In the genomic region with DNA sequence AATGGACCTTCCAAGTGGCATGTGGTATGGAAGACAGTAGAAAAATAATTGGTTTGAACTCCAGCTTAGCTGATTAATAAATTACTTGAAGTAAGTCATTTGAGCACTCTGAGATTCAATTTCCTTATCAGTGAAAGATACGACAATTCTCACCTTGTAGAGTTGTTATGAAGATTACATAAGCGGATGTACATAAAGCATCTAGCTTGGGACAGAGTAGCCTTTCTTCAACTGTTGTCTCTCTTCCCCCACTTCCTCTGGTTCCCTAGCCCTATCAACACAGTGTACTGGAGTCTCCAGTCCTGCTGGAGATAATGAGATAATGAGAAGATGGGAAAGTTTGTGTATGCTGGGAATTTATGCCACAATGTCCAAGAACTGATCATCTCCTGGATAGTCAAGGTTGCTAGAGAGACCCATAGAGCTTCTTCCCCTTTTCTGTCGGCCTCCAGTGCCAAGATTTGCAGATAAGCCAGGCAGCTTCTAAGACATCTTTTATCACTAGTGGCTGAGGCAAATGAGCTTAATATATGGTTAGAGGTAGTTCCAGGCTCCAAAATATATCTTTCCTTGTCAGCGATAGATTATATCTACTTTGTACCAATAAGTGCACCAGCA, we compare ENCODE assay signal across 15 cellular contexts. TPM values are rescaled to one million over a fixed set of nuclear protein-coding genes. Genes with fewer than 3 reads are reported as not detected.
DNase-seq lines count a peak whose midpoint lies in the region; ATAC-seq, FAIRE-seq and TF ChIP-seq lines count a peak whose summit lies in the region.
"Had no signal": no experiment of that assay in that cellular context is flagged by ENCODE, and none has a peak within 500 bp of the region (broad histone marks: within the 10 kb centered on the region; RNA-seq: fewer than 3 reads in every experiment).

No MANE protein-coding gene starts in this region.

- peak overlapping the region; percentile 61 for H3K27ac Mint-ChIP-seq in activated naive CD4-positive, alpha-beta T cell treated with anti-CD3 and anti-CD28 coated beads for 36 hours
- peak overlapping the region; percentile 86 for H3K27ac Mint-ChIP-seq in activated CD8-positive, alpha-beta T cell treated with anti-CD3 and anti-CD28 coated beads, Interleukin-2, amount 10 ng/mL, durations not matched to agents 7 days and 5 days

- no peaks in the 10 kb centered on the region for H3K27me3 Mint-ChIP-seq in activated naive CD4-positive, alpha-beta T cell treated with anti-CD3 and anti-CD28 coated beads for 36 hours (ENCODE audit: low read depth)
- H3K27me3 Mint-ChIP-seq in activated CD8-positive, alpha-beta T cell treated with anti-CD3 and anti-CD28 coated beads, Interleukin-2, amount 10 ng/mL, durations not matched to agents 7 days and 5 days (ENCODE audit: low read depth): no peaks in the 10 kb centered on the region

- H3K9me3 ChIP-seq in spleen: no peaks in the 10 kb centered on the region

- H3K4me3 ChIP-seq in NB4 (ENCODE audit: low read depth, low read length) (peak overlapping the region; percentile 48), spleen (peak overlapping the region in 1 of 8 donors; percentile 18)
- H3K4me3 ChIP-seq: coronary artery, SK-N-MC had no signal

- FAIRE-seq in H54 (lab: Jason Lieb, UNC): no peak
- FAIRE-seq: HepG2 had no signal

- intact Hi-C loops in activated naive CD4-positive, alpha-beta T cell treated with anti-CD3 and anti-CD28 coated beads for 36 hours (cut with micrococcal nuclease): no loop called here
- intact Hi-C loops in spleen (cut with DNase I; ENCODE audit: low total_unique reads): no loop called here

- no peaks in the 10 kb centered on the region for H3K36me3 ChIP-seq in spleen

- TF ChIP-seq CTCF in NB4 (IDR thresholded peaks at IDR 0.05; ENCODE audit: low read depth, low read length) (no peak), spleen (IDR thresholded peaks at IDR 0.05 in 8 of 11, conservative IDR thresholded peaks at IDR 0.05 in 3 of 11) (no peak), GM10266 (IDR thresholded peaks at IDR 0.05; ENCODE audit: control insufficient read depth, insufficient read depth, low read depth, missing control alignments) (no peak)

- POLR2A ChIA-PET in activated CD8-positive, alpha-beta T cell treated with anti-CD3 and anti-CD28 coated beads, Interleukin-2, amount 10 ng/mL, durations not matched to agents 7 days and 5 days (lab: Charles Lee): interaction anchor here (1.1 kb wide), 1 partner anchor 9 kb away, joined by 4 read pairs; no protein-coding TSS in a partner anchor

- DNase-seq in activated naive CD4-positive, alpha-beta T cell treated with anti-CD3 and anti-CD28 coated beads for 36 hours: no peak
- no peak for DNase-seq in activated naive CD4-positive, alpha-beta T cell treated with anti-CD3 and anti-CD28 coated beads, Interleukin-2, amount 50 U/mL, for 16 hours
- peak; percentile 75 for DNase-seq in NB4 (ENCODE audit: low read depth)
- no peak for DNase-seq in activated CD8-positive, alpha-beta T cell treated with anti-CD3 and anti-CD28 coated beads, Interleukin-2, amount 10 ng/mL, durations not matched to agents 7 days and 5 days
- DNase-seq in spleen: no peak
- DNase-seq in GM10266 (ENCODE audit: extremely low spot score): no peak
- no peak for DNase-seq in H54 (ENCODE audit: insufficient read length, low spot score)
- DNase-seq: NCI-H2029 treated with DMSO at 0.1 percent for 48 hours; NK-92 treated with Interleukin-12 subunit alpha and Interleukin-12 subunit beta, amount 100 ng/mL, for 24 hours had no signal

- H3K4me1 ChIP-seq in spleen: peaks cover 16 to 59% (median 37%) of the 10 kb centered on the region in 6 donors
- H3K4me1 ChIP-seq: parathyroid adenoma had no signal

- WGBS in spleen, 5 donors: 19 to 48% (median 42%) methylated on average over 4 of the region's 4 CpGs

- peak; percentile 30 for ATAC-seq in activated CD8-positive, alpha-beta T cell treated with anti-CD3 and anti-CD28 coated beads, Interleukin-2, amount 10 ng/mL, durations not matched to agents 7 days and 5 days
- ATAC-seq in HG03097 (IDR thresholded peaks at IDR 0.05; ENCODE audit: low FRiP score, unreplicated experiment): no peak
- ATAC-seq: HepG2 had no signal

- TF ChIP-seq POLR2A in NB4 (IDR thresholded peaks at IDR 0.05; ENCODE audit: extremely low read depth, insufficient read length) (peak; percentile 8), spleen (IDR thresholded peaks at IDR 0.05) (no peak), H54 (IDR thresholded peaks at IDR 0.05; ENCODE audit: low read depth, low read length) (no peak)

- CTCF ChIA-PET in activated naive CD4-positive, alpha-beta T cell treated with anti-CD3 and anti-CD28 coated beads for 36 hours (lab: Charles Lee): interaction anchor here (0.6 kb wide), 2 partner anchors 29 to 63 kb away, joined by 3 to 4 read pairs; no protein-coding TSS in a partner anchor
- CTCF ChIA-PET in activated CD8-positive, alpha-beta T cell treated with anti-CD3 and anti-CD28 coated beads, Interleukin-2, amount 10 ng/mL, durations not matched to agents 7 days and 5 days (lab: Charles Lee): interaction anchor here (0.8 to 1.4 kb wide), 4 partner anchors 11 to 104 kb away, joined by 3 to 4 read pairs (median 4); partner anchors contain the start of gene VSIG4

- H3K4me3 Mint-ChIP-seq in activated naive CD4-positive, alpha-beta T cell treated with anti-CD3 and anti-CD28 coated beads for 36 hours: no peak overlapping the region
- peak overlapping the region; percentile 17 for H3K4me3 Mint-ChIP-seq in activated CD8-positive, alpha-beta T cell treated with anti-CD3 and anti-CD28 coated beads, Interleukin-2, amount 10 ng/mL, durations not matched to agents 7 days and 5 days

- H3K9me3 Mint-ChIP-seq in activated naive CD4-positive, alpha-beta T cell treated with anti-CD3 and anti-CD28 coated beads for 36 hours: no peaks in the 10 kb centered on the region
- peaks cover 11% of the 10 kb centered on the region for H3K9me3 Mint-ChIP-seq in activated CD8-positive, alpha-beta T cell treated with anti-CD3 and anti-CD28 coated beads, Interleukin-2, amount 10 ng/mL, durations not matched to agents 7 days and 5 days (ENCODE audit: insufficient read depth)

- H3K36me3 Mint-ChIP-seq in activated naive CD4-positive, alpha-beta T cell treated with anti-CD3 and anti-CD28 coated beads for 36 hours (ENCODE audit: low read depth): no peaks in the 10 kb centered on the region
- peaks cover 45% of the 10 kb centered on the region for H3K36me3 Mint-ChIP-seq in activated CD8-positive, alpha-beta T cell treated with anti-CD3 and anti-CD28 coated beads, Interleukin-2, amount 10 ng/mL, durations not matched to agents 7 days and 5 days (ENCODE audit: low read depth)

- H3K4me1 Mint-ChIP-seq in activated naive CD4-positive, alpha-beta T cell treated with anti-CD3 and anti-CD28 coated beads for 36 hours (ENCODE audit: low read depth): peaks cover 49% of the 10 kb centered on the region
- peaks cover 76% of the 10 kb centered on the region for H3K4me1 Mint-ChIP-seq in activated CD8-positive, alpha-beta T cell treated with anti-CD3 and anti-CD28 coated beads, Interleukin-2, amount 10 ng/mL, durations not matched to agents 7 days and 5 days (ENCODE audit: low read depth)

- H3K27me3 ChIP-seq in spleen (replicated peaks in 1 of 7): no peaks in the 10 kb centered on the region

- peak overlapping the region in 7 of 8 donors; percentile 46 to 87 (median 69) for H3K27ac ChIP-seq in spleen
- H3K27ac ChIP-seq: coronary artery, parathyroid adenoma, SK-N-MC had no signal

RNA-seq across cellular contexts. Expression of gene VSIG4, which starts 33.9 kb away (rescaled TPM):
- total RNA-seq in activated naive CD4-positive, alpha-beta T cell treated with anti-CD3 and anti-CD28 coated beads for 36 hours: not detected
- not detected for total RNA-seq in activated CD8-positive, alpha-beta T cell treated with anti-CD3 and anti-CD28 coated beads, Interleukin-2, amount 10 ng/mL, durations not matched to agents 7 days and 5 days
- 100 to 1,000 TPM in 2 of 7 donors, 10 to 100 TPM in 4, 1 to 10 TPM in 1; 6.3 to 255 (median 84.1) TPM for total RNA-seq in spleen
- 10 to 100 TPM; 21.6 to 34.6 (median 22.1) TPM for polyA plus RNA-seq in spleen
- total RNA-seq: HepG2, lung microvascular endothelial cell had no signal
- polyA plus RNA-seq: HepG2 had no signal

Comparison
In these comparisons a context has a peak if more than half of its experiments do, and no peak if none do; other contexts are left out.
1. RNA of gene VSIG4, which starts 33.9 kb away (total RNA-seq): 6.3 to 255 TPM in spleen; not detected in activated naive CD4-positive, alpha-beta T cell treated with anti-CD3 and anti-CD28 coated beads for 36 hours and not detected in activated CD8-positive, alpha-beta T cell treated with anti-CD3 and anti-CD28 coated beads, Interleukin-2, amount 10 ng/mL, durations not matched to agents 7 days and 5 days; every median in the first group is over 4 times any median in the second.